ENCODE assay signal across 15 cellular contexts in genomic region chr11:35639591-35640179, GRCh38. TPM values are rescaled to one million over a fixed set of nuclear protein-coding genes. Genes with fewer than 3 reads are reported as not detected.
A peak's percentile ranks its signal among the peaks of the same experiment; 100 is the strongest.
DNase-seq lines count a peak whose midpoint lies in the region; ATAC-seq, FAIRE-seq and TF ChIP-seq lines count a peak whose summit lies in the region.
"Had no signal": no experiment of that assay in that cellular context is flagged by ENCODE, and none has a peak within 500 bp of the region (broad histone marks: within the 10 kb centered on the region; RNA-seq: fewer than 3 reads in every experiment).

No MANE protein-coding gene starts in this region.

- H3K4me1 ChIP-seq in IMR-90 (ENCODE audit: control insufficient read depth, insufficient read depth, low read length) (peaks cover 5% of the 10 kb centered on the region), H1 (replicated peaks in 1 of 4; ENCODE audit: control insufficient read depth in 3 of 4, insufficient read depth in 4 of 4, low read length in 3 of 4) (peaks cover 0 to 6% (median 4%) of the 10 kb centered on the region in 4 experiments; a peak in 6 of 7 replicates), neural progenitor cell (peaks cover 27% of the 10 kb centered on the region), osteoblast (ENCODE audit: insufficient read depth, low read length) (peaks cover 8% of the 10 kb centered on the region)
- H3K4me1 ChIP-seq: A549 had no signal

- H3K23me2 ChIP-seq in H1 (ENCODE audit: low read depth, low read length), result no peaks in the 10 kb centered on the region

- CTCF ChIA-PET in IMR-90 (lab: Yijun Ruan, JAX) (no interaction called here), H1 (lab: Charles Lee; ENCODE audit: partially characterized antibody) (interaction anchor here (1.0 to 1.2 kb wide), 2 partner anchors 24 to 71 kb away, joined by 3 read pairs; no protein-coding TSS in a partner anchor)

- no peaks in the 10 kb centered on the region for H3K9me3 Mint-ChIP-seq in neural progenitor cell
- H3K9me3 Mint-ChIP-seq: CD8-positive, alpha-beta memory T cell had no signal

- no peak overlapping the region for H4K5ac ChIP-seq in IMR-90 (ENCODE audit: low read depth, low read length)
- H4K5ac ChIP-seq in H1 (ENCODE audit: insufficient read length, low read depth, low read length), result no peak overlapping the region

- H3K27ac Mint-ChIP-seq in neural progenitor cell, result no peak overlapping the region
- H3K27ac Mint-ChIP-seq: CD8-positive, alpha-beta memory T cell had no signal

- no peak overlapping the region for H2BK5ac ChIP-seq in IMR-90 (ENCODE audit: low read depth, low read length, poor library complexity, severe bottlenecking)
- H2BK5ac ChIP-seq in H1 (ENCODE audit: low read depth, low read length), result no peak overlapping the region

- TF ChIP-seq EP300 in H1 (IDR thresholded peaks at IDR 0.05; ENCODE audit: borderline replicate concordance in 1 of 2, low read depth in 2 of 2, low read length in 2 of 2), result no peak

- POLR2A ChIA-PET in IMR-90 (lab: Charles Lee; ENCODE audit: unreplicated experiment), result no interaction called here
- POLR2A ChIA-PET in H1 (lab: Charles Lee; ENCODE audit: partially characterized antibody), result no interaction called here

- no peak overlapping the region for H2BK15ac ChIP-seq in IMR-90 (ENCODE audit: low read depth, low read length)
- no peak overlapping the region for H2BK15ac ChIP-seq in H1 (ENCODE audit: low read length)

- H3K4ac ChIP-seq in IMR-90 (ENCODE audit: low read depth, low read length) (no peak overlapping the region), H1 (replicated peaks; ENCODE audit: insufficient read length, low read depth, low read length) (no peak overlapping the region)

- peak overlapping the region; percentile 27; the same call in 1 of the 2 replicates for H2BK12ac ChIP-seq in H1 (ENCODE audit: low read depth, low read length)

- H3K79me1 ChIP-seq in IMR-90 (ENCODE audit: low read depth in 1 of 2, low read length in 2 of 2) (no peaks in the 10 kb centered on the region), H1 (ENCODE audit: low read depth, low read length) (no peaks in the 10 kb centered on the region)

- peaks cover 51% of the 10 kb centered on the region for H3K4me1 Mint-ChIP-seq in neural progenitor cell
- H3K4me1 Mint-ChIP-seq: CD8-positive, alpha-beta memory T cell had no signal

- H2BK120ac ChIP-seq in IMR-90 (ENCODE audit: low read depth, low read length) (no peak overlapping the region), H1 (replicated peaks; ENCODE audit: low read depth, low read length) (no peak overlapping the region)

- H3K23ac ChIP-seq in IMR-90 (ENCODE audit: low read depth, low read length) (no peak overlapping the region), H1 (ENCODE audit: insufficient read length) (no peak overlapping the region)

- H3K18ac ChIP-seq in IMR-90 (ENCODE audit: low read depth, low read length) (no peak overlapping the region), H1 (ENCODE audit: extremely low read depth, low read length) (no peak overlapping the region)

- H3K27me3 Mint-ChIP-seq in neural progenitor cell (ENCODE audit: insufficient read depth, low read depth), result no peaks in the 10 kb centered on the region

- H3K56ac ChIP-seq in IMR-90 (ENCODE audit: extremely low read depth, insufficient read depth, low read length) (no peak overlapping the region), H1 (replicated peaks; ENCODE audit: insufficient read length, low read depth, low read length) (no peak overlapping the region)

- H3K27ac ChIP-seq in IMR-90 (ENCODE audit: insufficient read depth, low read length), result no peak overlapping the region
- H3K27ac ChIP-seq in H1 (ENCODE audit: low read depth, low read length), result no peak overlapping the region
- H3K27ac ChIP-seq in neural progenitor cell, result no peak overlapping the region
- H3K27ac ChIP-seq in osteoblast (ENCODE audit: low read depth, low read length), result no peak overlapping the region
- H3K27ac ChIP-seq: A549; BLaER1 treated with 17β-estradiol and CSF1 and Interleukin-3, amounts not matched to agents 10 nM and 100 nM had no signal

- TF ChIP-seq CTCF in IMR-90 (conservative IDR thresholded peaks at IDR 0.05; ENCODE audit: low read depth, low read length), result no peak
- TF ChIP-seq CTCF in H1 (IDR thresholded peaks at IDR 0.05; ENCODE audit: control extremely low read depth in 1 of 3, insufficient read depth in 1 of 3, low read depth in 1 of 3, low read length in 3 of 3), result no peak
- TF ChIP-seq CTCF in neural progenitor cell (IDR thresholded peaks at IDR 0.05), result no peak
- TF ChIP-seq CTCF in osteoblast (IDR thresholded peaks at IDR 0.05; ENCODE audit: extremely low read depth, low read depth, low read length), result no peak

- H3K79me2 ChIP-seq in H1 (ENCODE audit: control insufficient read depth in 1 of 2, insufficient read depth in 2 of 2, low read length in 2 of 2) (no peaks in the 10 kb centered on the region), neural progenitor cell (ENCODE audit: low read depth) (no peaks in the 10 kb centered on the region), osteoblast (ENCODE audit: insufficient read depth, low read length) (no peaks in the 10 kb centered on the region)

- H3K14ac ChIP-seq in IMR-90 (replicated peaks; ENCODE audit: low read depth, low read length) (peak overlapping the region; percentile 45; the same call in 1 of the 2 replicates), H1 (ENCODE audit: insufficient read length) (no peak overlapping the region)

- H4K20me1 ChIP-seq in IMR-90 (ENCODE audit: insufficient read depth, low read length), result no peaks in the 10 kb centered on the region
- no peaks in the 10 kb centered on the region for H4K20me1 ChIP-seq in H1 (replicated peaks in 1 of 2; ENCODE audit: control insufficient read depth in 1 of 2, insufficient read depth in 2 of 2, low read length in 2 of 2)
- no peaks in the 10 kb centered on the region for H4K20me1 ChIP-seq in neural progenitor cell (ENCODE audit: low read depth)
- H4K20me1 ChIP-seq in osteoblast (ENCODE audit: insufficient read depth, low read length), result no peaks in the 10 kb centered on the region
- H4K20me1 ChIP-seq: BLaER1 treated with 17β-estradiol and CSF1 and Interleukin-3, amounts not matched to agents 10 nM and 100 nM had no signal

- H2BK20ac ChIP-seq in IMR-90 (ENCODE audit: low read depth, low read length), result no peak overlapping the region
- H2BK20ac ChIP-seq in H1 (ENCODE audit: low read length), result no peak overlapping the region

- TF ChIP-seq RAD21 in IMR-90 (IDR thresholded peaks at IDR 0.05; ENCODE audit: low read length) (no peak), H1 (IDR thresholded peaks at IDR 0.05 in 1 of 2, conservative IDR thresholded peaks at IDR 0.05 in 1 of 2; ENCODE audit: low read depth in 2 of 2, low read length in 2 of 2) (no peak)

- dilution Hi-C loops in IMR-90 (cut with HindIII; ENCODE audit: low sequenced_read_pairs, unreplicated experiment), result no loop called here

- peak; percentile 6 for DNase-seq in NCI-H510A treated with DMSO at 0.1 percent for 48 hours (lab: John Stamatoyannopoulos, UW)
- no peak for DNase-seq in NCI-H510A (lab: John Stamatoyannopoulos, UW)
- DNase-seq in IMR-90, result no peak
- no peak for DNase-seq in H1 (ENCODE audit: low read depth in 1 of 2, low spot score in 2 of 2)
- no peak for DNase-seq in neural progenitor cell (ENCODE audit: low spot score)
- no peak for DNase-seq in SKM-1 treated with dmso at 0.1 percent for 144 hours (lab: John Stamatoyannopoulos, UW; ENCODE audit: unreplicated experiment)
- no peak for DNase-seq in osteoblast (ENCODE audit: insufficient read length, low spot score, missing footprints)
- DNase-seq: CD8-positive, alpha-beta memory T cell; Kasumi-1; NCI-H2227 treated with DMSO at 0.1 percent for 48 hours; OCI-M1; RPMI8226 had no signal

- no peak for ATAC-seq in IMR-90 (ENCODE audit: low read depth)
- no peak for ATAC-seq in HG02981 (IDR thresholded peaks at IDR 0.05; ENCODE audit: unreplicated experiment)
- ATAC-seq: A549 had no signal

- intact Hi-C loops in IMR-90 (cut with micrococcal nuclease), result no loop called here

- H2AK9ac ChIP-seq in IMR-90 (replicated peaks; ENCODE audit: low read depth, low read length, poor library complexity), result no peak overlapping the region

- TF ChIP-seq POLR2A in IMR-90 (IDR thresholded peaks at IDR 0.05; ENCODE audit: low read depth, low read length), result no peak
- no peak for TF ChIP-seq POLR2A in H1 (IDR thresholded peaks at IDR 0.05; ENCODE audit: control extremely low read depth in 1 of 2, low read depth in 2 of 2, low read length in 2 of 2)

- no peak overlapping the region for H4K8ac ChIP-seq in IMR-90 (ENCODE audit: low read depth in 2 of 2, low read length in 2 of 2)
- H4K8ac ChIP-seq in H1 (ENCODE audit: extremely low read depth, insufficient read depth, low read length), result no peak overlapping the region

- WGBS in IMR-90 (ENCODE audit: extremely low coverage in 2 of 2, insufficient read length in 1 of 2), 2 experiments, result 93% methylated on average over 3 of the region's 9 CpGs; no CpG with 5 or more reads in 1 of the 2 experiments
- WGBS in H1 (ENCODE audit: extremely low coverage in 1 of 2, insufficient coverage in 1 of 2, insufficient read length in 1 of 2, insufficient replicate concordance in 2 of 2, low coverage in 1 of 2, low lambda C conversion rate in 2 of 2, missing lambda C conversion rate in 1 of 2), 2 experiments, result 57% methylated on average over 9 of the region's 9 CpGs; no CpG with 5 or more reads in 1 of the 2 experiments

- H3K9me1 ChIP-seq in IMR-90 (ENCODE audit: insufficient read depth, low read length), result 0 out of 2 replicates have a peak, but pooled peaks cover 4% of the 10 kb centered on the region

- peak overlapping the region; percentile 14 for H3K4me3 Mint-ChIP-seq in neural progenitor cell
- H3K4me3 Mint-ChIP-seq: CD8-positive, alpha-beta memory T cell had no signal

- H3K27me3 ChIP-seq in IMR-90 (ENCODE audit: control insufficient read depth, insufficient read depth, low read length) (no peaks in the 10 kb centered on the region), H1 (replicated peaks in 1 of 4; ENCODE audit: control insufficient read depth in 3 of 4, extremely low read depth in 1 of 4, insufficient read depth in 3 of 4, low read length in 3 of 4) (no peaks in the 10 kb centered on the region), neural progenitor cell (peaks cover 11% of the 10 kb centered on the region), osteoblast (ENCODE audit: insufficient read depth, low read length) (peaks cover 9% of the 10 kb centered on the region)
- H3K27me3 ChIP-seq: BLaER1 treated with 17β-estradiol and CSF1 and Interleukin-3, amounts not matched to agents 10 nM and 100 nM had no signal

- H3K36me3 Mint-ChIP-seq in neural progenitor cell, result no peaks in the 10 kb centered on the region
- H3K36me3 Mint-ChIP-seq: CD8-positive, alpha-beta memory T cell had no signal

- in situ Hi-C loops in IMR-90 (cut with MboI; ENCODE audit: low sequenced_read_pairs), result no loop called here

- H3K4me3 ChIP-seq in IMR-90 (ENCODE audit: insufficient read depth, low read depth, low read length) (no peak overlapping the region), H1 (ENCODE audit: extremely low read depth in 1 of 4, insufficient read depth in 2 of 4, low read depth in 3 of 4, low read length in 4 of 4) (no peak overlapping the region), neural progenitor cell (no peak overlapping the region), osteoblast (ENCODE audit: insufficient read depth, low read length) (no peak overlapping the region)
- H3K4me3 ChIP-seq: A549; BLaER1 treated with 17β-estradiol and CSF1 and Interleukin-3, amounts not matched to agents 10 nM and 100 nM had no signal

- H3K4me2 ChIP-seq in IMR-90 (ENCODE audit: low read depth, low read length) (no peak overlapping the region), H1 (ENCODE audit: insufficient read depth in 1 of 2, low read depth in 2 of 2, low read length in 2 of 2) (peak overlapping the region; percentile 6 to 36; a peak in 2 of 4 replicates), neural progenitor cell (no peak overlapping the region), osteoblast (ENCODE audit: insufficient read depth, low read length) (no peak overlapping the region)
- H3K4me2 ChIP-seq: A549; BLaER1 treated with 17β-estradiol and CSF1 and Interleukin-3, amounts not matched to agents 10 nM and 100 nM had no signal

- H4K91ac ChIP-seq in IMR-90 (ENCODE audit: insufficient read depth, low read depth, low read length) (no peak overlapping the region), H1 (replicated peaks; ENCODE audit: insufficient read length, low read length) (no peak overlapping the region)

- H3K9ac ChIP-seq in IMR-90 (ENCODE audit: low read depth, low read length), result no peak overlapping the region
- no peak overlapping the region; a peak in 1 of 7 replicates for H3K9ac ChIP-seq in H1 (replicated peaks in 1 of 4; ENCODE audit: extremely low read depth in 1 of 4, low read depth in 3 of 4, low read length in 3 of 4)
- no peak overlapping the region for H3K9ac ChIP-seq in neural progenitor cell
- H3K9ac ChIP-seq: BLaER1 treated with 17β-estradiol and CSF1 and Interleukin-3, amounts not matched to agents 10 nM and 100 nM had no signal

- no TSS peak for BruUV-seq in IMR-90 (replicated peaks; lab: Mats Ljungman, UMichigan)

- FAIRE-seq in H1 (lab: Jason Lieb, UNC), result no peak
- FAIRE-seq: A549 had no signal

- peaks cover 15% of the 10 kb centered on the region for H3F3A ChIP-seq in neural progenitor cell (ENCODE audit: low read depth)

- H2AK5ac ChIP-seq in IMR-90 (ENCODE audit: low read depth, low read length) (no peak overlapping the region), H1 (ENCODE audit: low read depth, low read length) (no peak overlapping the region)

- H3K9me3 ChIP-seq in IMR-90 (ENCODE audit: control insufficient read depth, insufficient read depth, low read length) (no peaks in the 10 kb centered on the region), H1 (ENCODE audit: insufficient read depth in 2 of 2, low read depth in 1 of 2, low read length in 1 of 2) (no peaks in the 10 kb centered on the region), neural progenitor cell (ENCODE audit: low read depth) (no peaks in the 10 kb centered on the region), osteoblast (ENCODE audit: low read depth, low read length) (no peaks in the 10 kb centered on the region)
- H3K9me3 ChIP-seq: A549; BLaER1 treated with 17β-estradiol and CSF1 and Interleukin-3, amounts not matched to agents 10 nM and 100 nM had no signal

- H3K36me3 ChIP-seq in IMR-90 (ENCODE audit: control insufficient read depth, insufficient read depth, low read length) (no peaks in the 10 kb centered on the region), H1 (ENCODE audit: control insufficient read depth in 2 of 4, insufficient read depth in 4 of 4, low read length in 3 of 4) (no peaks in the 10 kb centered on the region), neural progenitor cell (no peaks in the 10 kb centered on the region), osteoblast (ENCODE audit: insufficient read depth, low read length) (no peaks in the 10 kb centered on the region)
- H3K36me3 ChIP-seq: BLaER1 treated with 17β-estradiol and CSF1 and Interleukin-3, amounts not matched to agents 10 nM and 100 nM had no signal

- H2AFZ ChIP-seq in IMR-90 (replicated peaks; ENCODE audit: low read length, poor library complexity), result no peak overlapping the region
- H2AFZ ChIP-seq in H1 (ENCODE audit: low read length), result no peak overlapping the region
- H2AFZ ChIP-seq in neural progenitor cell (replicated peaks), result no peak overlapping the region
- no peak overlapping the region for H2AFZ ChIP-seq in osteoblast (ENCODE audit: low read length)

RNA-seq across cellular contexts. Expression of gene FJX1, which starts 21.4 kb away (rescaled TPM):
- total RNA-seq in IMR-90 (2012; rRNA removed) (8.1 and 8.4 TPM in 2 replicates), neural progenitor cell (ENCODE audit: low replicate concordance) (53.3 and 155 TPM in 2 replicates), osteoblast (10.3 and 13.8 TPM in 2 replicates)
- polyA plus RNA-seq in IMR-90 (2012; rRNA removed) (11.2 and 14.2 TPM in 2 replicates), H1 (2011; rRNA removed) (6.3 and 10.0 TPM in 2 replicates)
- polyA plus RNA-seq in IMR-90 (2012; cell fraction: cytosol; rRNA removed), result 16.5 and 30.3 TPM in 2 replicates
- polyA plus RNA-seq in IMR-90 (2012; cell fraction: nucleus; rRNA removed; ENCODE audit: low replicate concordance), result 12.9 and 26.1 TPM in 2 replicates
- 13.3 and 14.2 TPM in 2 replicates for total RNA-seq in H1 (2021; fragmentation: NEBNext Ultra II Directional; extraction: Animal tissue kit (Norgen Biotek cat#: 25700))
- 7.4 TPM for polyA plus RNA-seq in H1 (2011; cell fraction: cytosol; rRNA removed)
- polyA plus RNA-seq in H1 (2011; cell fraction: nucleus; rRNA removed), result 9.2 TPM
- 9.0 to 12.4 TPM (median 11.0 TPM) in 4 replicates for polyA plus RNA-seq in H1 (2012, experiment 1 of 2)
- 10.8 TPM for polyA plus RNA-seq in H1 (2012, experiment 2 of 2)
- polyA plus RNA-seq in H1 (2013, experiment 1 of 2), result 9.9 TPM
- 9.5 TPM for polyA plus RNA-seq in H1 (2013, experiment 2 of 2)
- polyA minus RNA-seq in H1 (2011; rRNA and poly(A)+ RNA removed), result 3.0 and 5.0 TPM in 2 replicates
- polyA minus RNA-seq in H1 (2011; cell fraction: cytosol; rRNA and poly(A)+ RNA removed), result 6.5 TPM
- 12.5 TPM for polyA minus RNA-seq in H1 (2011; cell fraction: nucleus; rRNA and poly(A)+ RNA removed)
- polyA plus RNA-seq: CD8-positive, alpha-beta memory T cell had no signal

RNA-seq across cellular contexts. Expression of gene TRIM44, which starts 22.9 kb away (rescaled TPM):
- total RNA-seq in IMR-90 (2012; rRNA removed), result 99.4 and 104 TPM in 2 replicates
- polyA plus RNA-seq in IMR-90 (2012; rRNA removed), result 43.8 and 50.7 TPM in 2 replicates
- 14.3 and 35.8 TPM in 2 replicates for polyA plus RNA-seq in IMR-90 (2012; cell fraction: cytosol; rRNA removed)
- 14.1 and 56.8 TPM in 2 replicates for polyA plus RNA-seq in IMR-90 (2012; cell fraction: nucleus; rRNA removed; ENCODE audit: low replicate concordance)
- total RNA-seq in H1 (2021; fragmentation: NEBNext Ultra II Directional; extraction: Animal tissue kit (Norgen Biotek cat#: 25700)), result 34.4 and 34.7 TPM in 2 replicates
- 13.9 and 14.1 TPM in 2 replicates for polyA plus RNA-seq in H1 (2011; rRNA removed)
- 29.6 TPM for polyA plus RNA-seq in H1 (2011; cell fraction: cytosol; rRNA removed)
- polyA plus RNA-seq in H1 (2011; cell fraction: nucleus; rRNA removed), result 35.9 TPM
- 20.4 to 29.5 TPM (median 24.0 TPM) in 4 replicates for polyA plus RNA-seq in H1 (2012, experiment 1 of 2)
- 1.2 TPM for polyA plus RNA-seq in H1 (2012, experiment 2 of 2)
- 13.5 TPM for polyA plus RNA-seq in H1 (2013, experiment 1 of 2)
- 13.6 TPM for polyA plus RNA-seq in H1 (2013, experiment 2 of 2)
- 42.9 and 90.1 TPM in 2 replicates for polyA minus RNA-seq in H1 (2011; rRNA and poly(A)+ RNA removed)
- 18.3 TPM for polyA minus RNA-seq in H1 (2011; cell fraction: cytosol; rRNA and poly(A)+ RNA removed)
- polyA minus RNA-seq in H1 (2011; cell fraction: nucleus; rRNA and poly(A)+ RNA removed), result 20.7 TPM
- total RNA-seq in neural progenitor cell (ENCODE audit: low replicate concordance), result 28.5 and 44.1 TPM in 2 replicates
- total RNA-seq in osteoblast, result 23.9 and 40.5 TPM in 2 replicates

Comparison
In these comparisons a context has a peak if more than half of its experiments do, and no peak if none do; other contexts are left out.
1. H3K4me2 ChIP-seq: peak in H1 (2 of 2); none in IMR-90 (single experiment), neural progenitor cell (single experiment) and osteoblast (single experiment).